8 cellular contexts compared by ENCODE assay signal in the genomic region with DNA sequence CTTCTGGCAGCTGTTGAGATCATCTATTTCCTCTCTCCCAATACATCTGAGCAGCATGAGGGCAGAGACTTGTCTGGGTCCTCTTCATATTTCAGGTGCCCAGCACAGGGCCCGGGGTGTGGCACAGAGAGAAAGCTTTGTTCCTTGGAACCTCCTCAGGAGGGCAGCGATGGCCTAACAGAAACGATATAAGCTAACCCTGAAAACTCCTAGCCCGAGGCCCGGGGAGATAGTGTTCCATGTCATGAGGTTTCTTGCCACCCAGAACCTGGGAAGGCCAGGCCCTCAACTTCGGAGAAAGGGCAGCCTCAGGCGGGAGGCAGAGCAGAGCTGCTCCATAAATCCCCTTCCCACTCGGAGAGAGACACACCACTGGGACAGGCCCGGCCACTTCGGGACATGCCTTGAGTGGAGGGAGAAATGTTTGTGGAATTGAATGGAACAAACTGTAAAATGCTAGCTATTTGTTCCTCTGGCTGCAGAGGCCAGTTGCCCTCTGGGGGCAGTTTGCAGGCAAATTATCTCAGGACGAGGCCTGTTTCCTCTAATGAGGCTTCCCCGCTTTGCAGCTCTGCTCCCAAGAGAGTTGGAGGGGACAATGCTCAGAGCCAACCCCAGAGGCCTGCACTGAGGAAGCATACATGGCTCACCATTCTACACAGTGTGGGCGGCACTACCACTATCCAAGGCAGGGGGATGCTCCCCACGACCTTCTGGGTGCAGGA. TPM values are rescaled to one million over a fixed set of nuclear protein-coding genes. Genes with fewer than 3 reads are reported as not detected.
A peak's percentile ranks its signal among the peaks of the same experiment; 100 is the strongest.
DNase-seq lines count a peak whose midpoint lies in the region; ATAC-seq and TF ChIP-seq lines count a peak whose summit lies in the region.

No MANE protein-coding gene starts in this region.

- CTCF ChIA-PET in Panc1 (lab: Charles Lee) = interaction anchor here (0.6 to 1.4 kb wide), 4 partner anchors 9 to 60 kb away, joined by 3 to 15 read pairs (median 8); no protein-coding TSS in a partner anchor

- no peak; the same call in 1 of the 2 replicates for ATAC-seq in Panc1

- DNase-seq in DMS53 (lab: John Stamatoyannopoulos, UW) (peak; percentile 49), DMS53 treated with DMSO at 0.1 percent for 48 hours (lab: John Stamatoyannopoulos, UW; ENCODE audit: unreplicated experiment) (no peak), Panc1 (ENCODE audit: low read depth, low spot score) (no peak), sigmoid colon (no peak), 8988T (no peak), NCI-H1694 (lab: John Stamatoyannopoulos, UW) (no peak), hepatic stellate cell (ENCODE audit: low spot score) (no peak)

- TF ChIP-seq CTCF in Panc1 (IDR thresholded peaks at IDR 0.05) = no peak
- no peak for TF ChIP-seq CTCF in sigmoid colon (IDR thresholded peaks at IDR 0.05)

- WGBS in esophagus, 2 donors = 24 to 29% methylated on average over 14 of the region's 14 CpGs
- WGBS in sigmoid colon, 2 donors = 24 to 34% methylated on average over 14 of the region's 14 CpGs

- H3K4me3 ChIP-seq in Panc1 (ENCODE audit: low read depth in 2 of 2, low read length in 2 of 2) (peak overlapping the region in 1 of 2 experiments; percentile 13; a peak in 2 of 4 replicates), esophagus (ENCODE audit: low read depth in 1 of 2, low read length in 2 of 2) (no peak overlapping the region), sigmoid colon (no peak overlapping the region)

- no peaks in the 10 kb centered on the region for H3K27me3 ChIP-seq in Panc1 (ENCODE audit: control insufficient read depth, insufficient read depth, low read length)
- no peaks in the 10 kb centered on the region for H3K27me3 ChIP-seq in esophagus (ENCODE audit: control insufficient read depth in 1 of 2, insufficient read depth in 2 of 2, low read length in 2 of 2)
- no peaks in the 10 kb centered on the region for H3K27me3 ChIP-seq in sigmoid colon

- H3K4me1 ChIP-seq in Panc1 (ENCODE audit: control insufficient read depth, insufficient read depth, low read length) = peaks cover 100% of the 10 kb centered on the region
- peaks cover 26 to 59% of the 10 kb centered on the region in 2 donors for H3K4me1 ChIP-seq in esophagus (ENCODE audit: control insufficient read depth in 2 of 2, insufficient read depth in 2 of 2, low read length in 1 of 2)
- H3K4me1 ChIP-seq in sigmoid colon = peaks cover 3 to 100% (median 100%) of the 10 kb centered on the region in 4 donors

- TF ChIP-seq POLR2A in sigmoid colon (IDR thresholded peaks at IDR 0.05) = no peak

- TF ChIP-seq EP300 in sigmoid colon (IDR thresholded peaks at IDR 0.05) = no peak

- in situ Hi-C loops in Panc1 (cut with HindIII; ENCODE audit: low pct_unique_long_range_greater_than_20kb, low sequenced_read_pairs) = no loop called here

- intact Hi-C loops in Panc1 (cut with micrococcal nuclease; ENCODE audit: unreplicated experiment) (loop anchor here (5.0 kb wide), 1 partner anchor 42 kb away; no protein-coding TSS in a partner anchor), sigmoid colon (cut with DNase I) (loop anchor here (5.0 kb wide), 1 partner anchor 217 kb away; no protein-coding TSS in a partner anchor)

- POLR2A ChIA-PET in Panc1 (lab: Charles Lee) = interaction anchor here (1.4 kb wide), 1 partner anchor 14 kb away, joined by 3 read pairs; no protein-coding TSS in a partner anchor

- no peaks in the 10 kb centered on the region for H3K36me3 ChIP-seq in Panc1 (ENCODE audit: control insufficient read depth, insufficient read depth, low read length)
- no peaks in the 10 kb centered on the region for H3K36me3 ChIP-seq in esophagus (ENCODE audit: control insufficient read depth in 2 of 2, insufficient read depth in 2 of 2, low read length in 1 of 2)
- H3K36me3 ChIP-seq in sigmoid colon = no peaks in the 10 kb centered on the region

- H3K27ac ChIP-seq in Panc1 (ENCODE audit: low read length) (peak overlapping the region; percentile 96), esophagus (ENCODE audit: low read depth in 2 of 2, low read length in 1 of 2) (peak overlapping the region; percentile 67 to 87), sigmoid colon (peak overlapping the region; percentile 97 to 98 (median 97))

- BruUV-seq in Panc1 (replicated peaks; lab: Mats Ljungman, UMichigan) = no TSS peak

- H3K9me3 ChIP-seq in Panc1 (ENCODE audit: control insufficient read depth, insufficient read depth, low read depth, low read length) = no peaks in the 10 kb centered on the region
- no peaks in the 10 kb centered on the region for H3K9me3 ChIP-seq in esophagus (ENCODE audit: control insufficient read depth in 2 of 2, insufficient read depth in 1 of 2, low read depth in 1 of 2, low read length in 1 of 2)
- H3K9me3 ChIP-seq in sigmoid colon = no peaks in the 10 kb centered on the region

RNA-seq across cellular contexts. Expression of a gene that starts 11.6 kb away (rescaled TPM):
- total RNA-seq in Panc1 (2021; ENCODE audit: unreplicated experiment) = 219 TPM
- polyA plus RNA-seq in Panc1 (2012; ENCODE audit: insufficient read length) = 236 TPM
- polyA plus RNA-seq in esophagus = 1 to 10 TPM; 4.9 to 5.0 TPM
- total RNA-seq in sigmoid colon = 10 to 100 TPM; 38.5 to 96.7 (median 55.2) TPM
- polyA plus RNA-seq in sigmoid colon = 10 to 100 TPM; 24.0 to 45.6 (median 32.4) TPM

RNA-seq across cellular contexts. Expression of a gene that starts 59.5 kb away (rescaled TPM):
- total RNA-seq in Panc1 (2021; ENCODE audit: unreplicated experiment) = 2,945 TPM
- polyA plus RNA-seq in Panc1 (2012; ENCODE audit: insufficient read length) = 2,908 TPM
- 1,000 to 10,000 TPM; 1,864 to 2,574 TPM for polyA plus RNA-seq in esophagus
- 1,000 to 10,000 TPM in 3 of 4 donors, 100 to 1,000 TPM in 1; 967 to 2,377 (median 1,713) TPM for total RNA-seq in sigmoid colon
- polyA plus RNA-seq in sigmoid colon = 1,000 to 10,000 TPM; 2,814 to 4,083 (median 3,267) TPM
